ENCODE assay signal across 26 cellular contexts in genomic region chr2:153953761-153954160, GRCh38.
"Had no signal": no experiment of that assay in that cellular context is flagged by ENCODE, and none has a peak within 500 bp of the region (broad histone marks: within the 10 kb centered on the region; RNA-seq: fewer than 3 reads in every experiment).

No MANE protein-coding gene starts in this region.

- H3K36me3 ChIP-seq: adrenal gland, breast epithelium, SJSA1 had no signal

- DNase-seq: activated CD4-positive, alpha-beta T cell treated with anti-CD3 and anti-CD28 coated beads for 36 hours; activated CD4-positive, alpha-beta T cell treated with anti-CD3 and anti-CD28 coated beads, Interleukin-2, amount 10 ng/mL, durations not matched to agents 7 days and 5 days; activated CD4-positive, alpha-beta T cell treated with anti-CD3 and anti-CD28 coated beads, Interleukin-2, amount 50 U/mL, for 48 hours; activated CD8-positive, alpha-beta T cell treated with anti-CD3 and anti-CD28 coated beads, Interleukin-2, amount 10 ng/mL, durations not matched to agents 7 days and 5 days; activated gamma-delta T cell; activated naive CD4-positive, alpha-beta T cell treated with anti-CD3 and anti-CD28 coated beads for 36 hours; activated T-cell treated with anti-CD3 and anti-CD28 coated beads, Interleukin-2, amount 50 U/mL, for 24 hours; adrenal gland; body of pancreas; cerebellar nuclear complex; MM.1S; MV-4-11; NCI-H1092; NCI-H146; NCI-H187; NCI-H2029 treated with DMSO at 0.1 percent for 48 hours; NCI-H2107; NCI-H226; NCI-H524 treated with DMSO at 0.1 percent for 48 hours; RPMI8226; SHP77 treated with DMSO at 0.1 percent for 48 hours; SK-N-SH had no signal

- H3K27me3 ChIP-seq: adrenal gland, body of pancreas, breast epithelium, SJSA1 had no signal

- H3K27ac ChIP-seq: adrenal gland, body of pancreas, breast epithelium, KMS-11, SJSA1 had no signal

- H3K9me3 ChIP-seq: adrenal gland, body of pancreas, SK-N-SH had no signal

- H3K4me3 ChIP-seq: adrenal gland, body of pancreas, breast epithelium, SJSA1 had no signal

- FAIRE-seq: astrocyte had no signal

- H3K4me1 ChIP-seq: adrenal gland, body of pancreas, breast epithelium, SJSA1 had no signal

- H3K9ac ChIP-seq: KMS-11, SK-N-SH had no signal
